Comparison of ENCODE assay signal across 1 cellular context in the genomic region with DNA sequence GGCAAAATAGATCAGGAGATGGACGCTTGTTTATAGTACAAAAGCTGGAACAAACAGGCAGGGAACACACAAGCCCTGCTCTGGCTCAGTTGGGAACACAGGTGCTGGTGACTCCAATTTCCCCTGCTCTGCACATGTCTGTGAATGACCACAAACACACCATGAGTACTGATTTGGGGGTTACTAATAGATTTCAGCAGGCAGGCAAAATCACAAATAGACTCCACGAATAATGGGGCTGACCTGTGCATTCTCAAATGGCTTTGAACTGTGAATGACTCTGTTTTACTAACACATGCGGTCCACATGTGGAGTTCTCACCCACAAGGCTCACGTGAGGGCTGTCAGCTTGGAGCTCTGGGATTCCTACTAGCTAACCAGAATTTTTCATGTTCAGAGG.
TF ChIP-seq lines count a peak whose summit lies in the region.

No MANE protein-coding gene starts in this region.

TF ChIP-seq in endothelial cell of umbilical vein, 7 proteins besides CTCF, POLR2A, EP300 and RAD21:
- TF ChIP-seq GATA2 (IDR thresholded peaks at IDR 0.05; ENCODE audit: insufficient read depth, insufficient read length, low read depth, low read length) (no peak), EZH2 (IDR thresholded peaks at IDR 0.05; ENCODE audit: borderline replicate concordance, low read depth, low read length, severe bottlenecking) (no peak), POLR2AphosphoS5 (IDR thresholded peaks at IDR 0.05; ENCODE audit: insufficient read depth, low read depth, low read length) (no peak), FOS (IDR thresholded peaks at IDR 0.05; ENCODE audit: borderline replicate concordance, insufficient read depth, low read length) (no peak), MYC (IDR thresholded peaks at IDR 0.05; ENCODE audit: low read depth, low read length) (no peak)
- TF ChIP-seq, protein P1, sequence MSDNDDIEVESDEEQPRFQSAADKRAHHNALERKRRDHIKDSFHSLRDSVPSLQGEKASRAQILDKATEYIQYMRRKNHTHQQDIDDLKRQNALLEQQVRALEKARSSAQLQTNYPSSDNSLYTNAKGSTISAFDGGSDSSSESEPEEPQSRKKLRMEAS (IDR thresholded peaks at IDR 0.05; ENCODE audit: insufficient read depth, insufficient read length): no peak
